28 cellular contexts compared by ENCODE assay signal in the genomic region with DNA sequence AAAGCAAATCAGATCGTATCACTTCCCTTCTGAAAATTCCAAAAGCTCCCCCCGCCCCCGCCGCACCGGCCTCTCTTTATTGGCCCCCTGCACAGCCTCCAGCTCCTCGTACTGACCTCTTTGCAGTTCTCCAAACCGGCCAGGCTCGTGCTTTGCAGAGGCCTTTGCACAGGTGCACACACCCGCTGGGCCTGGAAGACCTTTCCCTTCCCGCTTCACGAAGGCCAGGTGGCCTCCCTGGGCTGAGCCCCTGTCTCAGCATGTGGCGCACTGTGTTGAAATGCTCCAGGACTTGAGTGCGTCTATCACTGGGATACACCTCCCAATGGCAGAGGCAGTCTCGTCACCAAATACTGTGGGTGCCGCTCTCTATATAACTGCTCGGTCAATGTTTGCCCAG. TPM values are rescaled to one million over a fixed set of nuclear protein-coding genes. Genes with fewer than 3 reads are reported as not detected.
DNase-seq lines count a peak whose midpoint lies in the region; ATAC-seq and TF ChIP-seq lines count a peak whose summit lies in the region.
"Had no signal": no experiment of that assay in that cellular context is flagged by ENCODE, and none has a peak within 500 bp of the region (broad histone marks: within the 10 kb centered on the region; RNA-seq: fewer than 3 reads in every experiment).

No MANE protein-coding gene starts in this region.

- peak overlapping the region; percentile 70 for H3K27ac Mint-ChIP-seq in dendritic cell treated with granulocyte-macrophage colony-stimulating factor and Interleukin-4, amounts not matched to agents 40 ng/mL and 50 ng/mL, for 4 days
- H3K27ac Mint-ChIP-seq: activated CD4-positive, alpha-beta T cell treated with anti-CD3 and anti-CD28 coated beads, Interleukin-2, amount 10 ng/mL, durations not matched to agents 7 days and 5 days; activated naive CD8-positive, alpha-beta T cell treated with anti-CD3 and anti-CD28 coated beads, Interleukin-2, amount 50 U/mL, for 24 hours; activated T-helper 2 cell treated with anti-CD3 and anti-CD28 coated beads, Interferon-gamma antibody, Interleukin-2, Interleukin-4, amounts not matched to agents 10 μg/mL and 5 μg/mL and 100 μg/mL, durations not matched to agents 14 hours and 24 hours and 36 hours; B cell; HFFc6; stimulated activated naive CD8-positive, alpha-beta T cell treated with anti-CD3 and anti-CD28 coated beads, Interleukin-15, amount 100 ng/mL, for 72 hours had no signal

- H3K9me3 ChIP-seq in PC-9 (ENCODE audit: insufficient read depth, low read depth) (no peaks in the 10 kb centered on the region), heart right ventricle (no peaks in the 10 kb centered on the region)
- H3K9me3 ChIP-seq: Caco-2, upper lobe of left lung had no signal

- H3K27ac ChIP-seq in PC-9 (no peak overlapping the region), heart right ventricle (no peak overlapping the region)
- H3K27ac ChIP-seq: brain microvascular endothelial cell, coronary artery, upper lobe of left lung had no signal

- H3K27me3 ChIP-seq in PC-9 (ENCODE audit: insufficient read depth, low read depth) = peaks cover 37% of the 10 kb centered on the region
- H3K27me3 ChIP-seq in heart right ventricle = peaks cover 0 to 25% (median 11%) of the 10 kb centered on the region in 7 donors
- H3K27me3 ChIP-seq: brain microvascular endothelial cell, upper lobe of left lung had no signal

- no peaks in the 10 kb centered on the region for H3K9me2 ChIP-seq in PC-9 (ENCODE audit: insufficient read depth)

- H3K79me2 ChIP-seq in PC-9 (ENCODE audit: low read depth) = no peaks in the 10 kb centered on the region

- H4K20me1 ChIP-seq in PC-9 (ENCODE audit: insufficient read depth) = no peaks in the 10 kb centered on the region

- no peaks in the 10 kb centered on the region for H3F3A ChIP-seq in PC-9 (ENCODE audit: insufficient read depth, low read depth)

- H3K27me3 Mint-ChIP-seq in dendritic cell treated with granulocyte-macrophage colony-stimulating factor and Interleukin-4, amounts not matched to agents 40 ng/mL and 50 ng/mL, for 4 days = no peaks in the 10 kb centered on the region
- H3K27me3 Mint-ChIP-seq: activated CD4-positive, alpha-beta T cell treated with anti-CD3 and anti-CD28 coated beads, Interleukin-2, amount 10 ng/mL, durations not matched to agents 7 days and 5 days; activated naive CD8-positive, alpha-beta T cell treated with anti-CD3 and anti-CD28 coated beads, Interleukin-2, amount 50 U/mL, for 24 hours; B cell; stimulated activated naive CD8-positive, alpha-beta T cell treated with anti-CD3 and anti-CD28 coated beads, Interleukin-15, amount 100 ng/mL, for 72 hours had no signal

- POLR2A ChIA-PET in PC-9 (lab: Charles Lee; ENCODE audit: unreplicated experiment) = no interaction called here

- H3K4me3 ChIP-seq in PC-9 (no peak overlapping the region), heart right ventricle (no peak overlapping the region)
- H3K4me3 ChIP-seq: coronary artery, upper lobe of left lung had no signal

- BruUV-seq in PC-9 (replicated peaks; lab: Mats Ljungman, UMichigan) = no TSS peak

- no peaks in the 10 kb centered on the region for H3K36me3 Mint-ChIP-seq in dendritic cell treated with granulocyte-macrophage colony-stimulating factor and Interleukin-4, amounts not matched to agents 40 ng/mL and 50 ng/mL, for 4 days (ENCODE audit: low read depth)

- peak; percentile 18 for DNase-seq in NCI-H2227 (lab: John Stamatoyannopoulos, UW; ENCODE audit: unreplicated experiment)
- no peak for DNase-seq in NCI-H2227 treated with DMSO at 0.1 percent for 48 hours (lab: John Stamatoyannopoulos, UW)
- DNase-seq in NCI-H510A treated with DMSO at 0.1 percent for 48 hours (lab: John Stamatoyannopoulos, UW) = peak; percentile 43
- DNase-seq in left cardiac atrium = no peak
- DNase-seq in PC-9 = no peak
- no peak for DNase-seq in heart right ventricle
- DNase-seq: activated CD4-positive, alpha-beta T cell treated with anti-CD3 and anti-CD28 coated beads, Interleukin-2, amount 10 ng/mL, durations not matched to agents 7 days and 5 days; activated naive CD8-positive, alpha-beta T cell treated with anti-CD3 and anti-CD28 coated beads, Interleukin-2, amount 50 U/mL, for 24 hours; brain microvascular endothelial cell; Caco-2; EL; glutamatergic neuron; HFFc6; NCI-H1694; NCI-H524 treated with DMSO at 0.1 percent for 48 hours; OCI-M1; SIG-M5; small intestine; stimulated activated CD4-positive, alpha-beta T cell treated with anti-CD3 and anti-CD28 coated beads, Interleukin-2, amount 100 ng/mL, for 48 hours; stimulated activated naive CD8-positive, alpha-beta T cell treated with anti-CD3 and anti-CD28 coated beads, Interleukin-15, amount 100 ng/mL, for 72 hours; upper lobe of left lung had no signal

- H3K4me2 ChIP-seq in PC-9 = no peak overlapping the region

- no peak overlapping the region for H3K4me3 Mint-ChIP-seq in dendritic cell treated with granulocyte-macrophage colony-stimulating factor and Interleukin-4, amounts not matched to agents 40 ng/mL and 50 ng/mL, for 4 days
- H3K4me3 Mint-ChIP-seq: activated CD4-positive, alpha-beta T cell treated with anti-CD3 and anti-CD28 coated beads, Interleukin-2, amount 10 ng/mL, durations not matched to agents 7 days and 5 days; activated naive CD8-positive, alpha-beta T cell treated with anti-CD3 and anti-CD28 coated beads, Interleukin-2, amount 50 U/mL, for 24 hours; B cell; HFFc6; neural crest cell; stimulated activated naive CD8-positive, alpha-beta T cell treated with anti-CD3 and anti-CD28 coated beads, Interleukin-15, amount 100 ng/mL, for 72 hours had no signal

- no peak overlapping the region for H2AFZ ChIP-seq in PC-9

- TF ChIP-seq CTCF in PC-9 (conservative IDR thresholded peaks at IDR 0.05) = no peak
- TF ChIP-seq CTCF in heart right ventricle (IDR thresholded peaks at IDR 0.05) = no peak

- intact Hi-C loops in dendritic cell treated with granulocyte-macrophage colony-stimulating factor and Interleukin-4, amounts not matched to agents 40 ng/mL and 50 ng/mL, for 4 days (cut with micrococcal nuclease) = no loop called here
- intact Hi-C loops in left cardiac atrium (cut with DNase I) (no loop called here), PC-9 (cut with micrococcal nuclease; ENCODE audit: unreplicated experiment) (no loop called here), heart right ventricle (cut with DNase I) (no loop called here)

- no peak for ATAC-seq in left cardiac atrium
- no peak for ATAC-seq in GM21381 (IDR thresholded peaks at IDR 0.05; ENCODE audit: unreplicated experiment)
- no peak for ATAC-seq in heart right ventricle
- ATAC-seq: activated naive CD8-positive, alpha-beta T cell treated with anti-CD3 and anti-CD28 coated beads, Interleukin-2, amount 50 U/mL, for 24 hours; stimulated activated naive CD8-positive, alpha-beta T cell treated with anti-CD3 and anti-CD28 coated beads, Interleukin-15, amount 100 ng/mL, for 72 hours had no signal

- H3K9me3 Mint-ChIP-seq in dendritic cell treated with granulocyte-macrophage colony-stimulating factor and Interleukin-4, amounts not matched to agents 40 ng/mL and 50 ng/mL, for 4 days = no peaks in the 10 kb centered on the region
- H3K9me3 Mint-ChIP-seq: activated CD4-positive, alpha-beta T cell treated with anti-CD3 and anti-CD28 coated beads, Interleukin-2, amount 10 ng/mL, durations not matched to agents 7 days and 5 days; activated naive CD8-positive, alpha-beta T cell treated with anti-CD3 and anti-CD28 coated beads, Interleukin-2, amount 50 U/mL, for 24 hours; activated T-helper 2 cell treated with anti-CD3 and anti-CD28 coated beads, Interferon-gamma antibody, Interleukin-2, Interleukin-4, amounts not matched to agents 10 μg/mL and 5 μg/mL and 100 μg/mL, durations not matched to agents 14 hours and 24 hours and 36 hours; neural crest cell; stimulated activated naive CD8-positive, alpha-beta T cell treated with anti-CD3 and anti-CD28 coated beads, Interleukin-15, amount 100 ng/mL, for 72 hours had no signal

- CTCF ChIA-PET in PC-9 (lab: Charles Lee) = no interaction called here

- H3K36me3 ChIP-seq in PC-9 (ENCODE audit: low read depth) = no peaks in the 10 kb centered on the region
- no peaks in the 10 kb centered on the region for H3K36me3 ChIP-seq in heart right ventricle
- H3K36me3 ChIP-seq: brain microvascular endothelial cell, upper lobe of left lung had no signal

- 69 to 73% methylated on average over 16 of the region's 16 CpGs for whole genome bisulfite sequencing in heart right ventricle, 2 donors

- H3K4me1 Mint-ChIP-seq in dendritic cell treated with granulocyte-macrophage colony-stimulating factor and Interleukin-4, amounts not matched to agents 40 ng/mL and 50 ng/mL, for 4 days (ENCODE audit: low read depth) = peaks cover 88% of the 10 kb centered on the region

- no peaks in the 10 kb centered on the region for H3K4me1 ChIP-seq in PC-9 (replicated peaks; ENCODE audit: insufficient read depth)
- H3K4me1 ChIP-seq in heart right ventricle = peaks cover 0 to 32% (median 0%) of the 10 kb centered on the region in 9 donors
- H3K4me1 ChIP-seq: Caco-2 had no signal

RNA-seq across cellular contexts. Expression of gene ADA2, which starts 13.2 kb away (rescaled TPM):
- total RNA-seq in left cardiac atrium = 10 to 100 TPM; 25.4 to 34.1 TPM
- not detected in 2 replicates for total RNA-seq in PC-9 (2021)
- total RNA-seq in heart right ventricle = 100 to 1,000 TPM in 3 of 10 donors, 10 to 100 TPM in 7; 18.1 to 126 (median 78.2) TPM
- polyA plus RNA-seq in heart right ventricle = 10 to 100 TPM; 11.0 to 11.8 TPM
- total RNA-seq: Caco-2, MCF 10A had no signal

Comparison
In these comparisons a context has a peak if more than half of its experiments do, and no peak if none do; other contexts are left out.
1. DNase-seq: peak in NCI-H2227 (single experiment) and NCI-H510A treated with DMSO at 0.1 percent for 48 hours (single experiment); none in NCI-H2227 treated with DMSO at 0.1 percent for 48 hours (single experiment), left cardiac atrium (single experiment), PC-9 (0 of 2) and heart right ventricle (0 of 2).
2. RNA of gene ADA2, which starts 13.2 kb away (total RNA-seq): 18.1 to 126 TPM in heart right ventricle and 25.4 to 34.1 TPM in left cardiac atrium; not detected in PC-9; every median in the first group is over 10 times any median in the second.